Comparison of ENCODE assay signal across 8 cellular contexts in genomic region chr2:239824051-239824694, GRCh38.
DNase-seq lines count a peak whose midpoint lies in the region; ATAC-seq and TF ChIP-seq lines count a peak whose summit lies in the region.

No MANE protein-coding gene starts in this region.

- no peaks in the 10 kb centered on the region for H3K36me3 Mint-ChIP-seq in MCF 10A (ENCODE audit: insufficient read depth, unreplicated experiment)
- H3K36me3 Mint-ChIP-seq in naive thymus-derived CD4-positive, alpha-beta T cell, result no peaks in the 10 kb centered on the region
- no peaks in the 10 kb centered on the region for H3K36me3 Mint-ChIP-seq in activated T-cell treated with anti-CD3 and anti-CD28 coated beads, Interleukin-2, amount 50 U/mL, for 72 hours (ENCODE audit: insufficient read depth in 2 of 2)

- H3K9me3 ChIP-seq in DND-41 (ENCODE audit: insufficient read depth, low read length, severe bottlenecking), result no peaks in the 10 kb centered on the region
- no peaks in the 10 kb centered on the region for H3K9me3 ChIP-seq in naive thymus-derived CD4-positive, alpha-beta T cell (ENCODE audit: control insufficient read depth in 2 of 3, low read length in 3 of 3)

- H3K9me3 Mint-ChIP-seq in MCF 10A (ENCODE audit: unreplicated experiment), result no peaks in the 10 kb centered on the region
- H3K9me3 Mint-ChIP-seq in naive thymus-derived CD4-positive, alpha-beta T cell, result peaks cover 0 to 2% (median 0%) of the 10 kb centered on the region in 11 donors
- no peaks in the 10 kb centered on the region for H3K9me3 Mint-ChIP-seq in activated T-cell treated with anti-CD3 and anti-CD28 coated beads, Interleukin-2, amount 50 U/mL, for 72 hours

- H3K79me2 ChIP-seq in DND-41 (ENCODE audit: insufficient read depth, low read length), result no peaks in the 10 kb centered on the region

- no peaks in the 10 kb centered on the region for H3K27me3 ChIP-seq in DND-41 (ENCODE audit: insufficient read depth, low read length, poor library complexity)
- H3K27me3 ChIP-seq in naive thymus-derived CD4-positive, alpha-beta T cell (ENCODE audit: control insufficient read depth in 2 of 2, insufficient read depth in 2 of 2, low read length in 2 of 2), result no peaks in the 10 kb centered on the region

- no peaks in the 10 kb centered on the region for H3K36me3 ChIP-seq in DND-41 (ENCODE audit: insufficient read depth, low read length)
- H3K36me3 ChIP-seq in naive thymus-derived CD4-positive, alpha-beta T cell (ENCODE audit: control insufficient read depth in 2 of 3, insufficient read depth in 3 of 3, low read length in 3 of 3), result no peaks in the 10 kb centered on the region

- TF ChIP-seq CTCF in DND-41 (IDR thresholded peaks at IDR 0.05; ENCODE audit: borderline replicate concordance, extremely low read depth, low read length, poor library complexity, severe bottlenecking), result peak; percentile 62
- TF ChIP-seq CTCF in MCF 10A (IDR thresholded peaks at IDR 0.05; ENCODE audit: unreplicated experiment), result peak; percentile 54

- H3K9ac ChIP-seq in DND-41 (ENCODE audit: low read depth, low read length), result no peak overlapping the region

- H3K27me3 Mint-ChIP-seq in MCF 10A (ENCODE audit: insufficient read depth, unreplicated experiment), result peaks cover 44% of the 10 kb centered on the region
- peaks cover 0 to 24% (median 5%) of the 10 kb centered on the region in 5 donors for H3K27me3 Mint-ChIP-seq in naive thymus-derived CD4-positive, alpha-beta T cell
- no peaks in the 10 kb centered on the region for H3K27me3 Mint-ChIP-seq in activated T-cell treated with anti-CD3 and anti-CD28 coated beads, Interleukin-2, amount 50 U/mL, for 72 hours (ENCODE audit: low read depth)

- CTCF ChIA-PET in MCF 10A (lab: Yijun Ruan, JAX), result interaction anchor here (0.6 to 3.1 kb wide), 13 partner anchors 9 to 708 kb away, joined by 3 to 26 read pairs (median 4); no protein-coding TSS in a partner anchor
- CTCF ChIA-PET in naive thymus-derived CD4-positive, alpha-beta T cell (lab: Charles Lee), result no interaction called here

- peak; percentile 62 for DNase-seq in DND-41
- peak; percentile 30 for DNase-seq in NCI-H1092 (lab: John Stamatoyannopoulos, UW)
- peak; percentile 89 for DNase-seq in MCF 10A (ENCODE audit: unreplicated experiment)
- peak in 1 of 9 donors; percentile 3 for DNase-seq in naive thymus-derived CD4-positive, alpha-beta T cell
- DNase-seq in activated T-cell treated with anti-CD3 and anti-CD28 coated beads, Interleukin-2, amount 50 U/mL, for 72 hours, result no peak

- no peak overlapping the region for H2AFZ ChIP-seq in DND-41 (ENCODE audit: low read depth, low read length)

- ATAC-seq in DND-41 (ENCODE audit: insufficient read depth, low read depth), result peak; percentile 66
- ATAC-seq in naive thymus-derived CD4-positive, alpha-beta T cell, result peak; percentile 26
- no peak for ATAC-seq in HG02938 (IDR thresholded peaks at IDR 0.05; ENCODE audit: unreplicated experiment)
- ATAC-seq in GM21786 (IDR thresholded peaks at IDR 0.05; ENCODE audit: unreplicated experiment), result no peak
- no peak for ATAC-seq in GM19328 (IDR thresholded peaks at IDR 0.05; ENCODE audit: unreplicated experiment)
- no peak for ATAC-seq in activated T-cell treated with anti-CD3 and anti-CD28 coated beads, Interleukin-2, amount 50 U/mL, for 72 hours (replicated peaks in 1 of 2)

- no TSS peak for BruUV-seq in MCF 10A (replicated peaks; lab: Mats Ljungman, UMichigan)

- no peak overlapping the region for H3K27ac Mint-ChIP-seq in MCF 10A (ENCODE audit: low read depth, unreplicated experiment)
- no peak overlapping the region for H3K27ac Mint-ChIP-seq in naive thymus-derived CD4-positive, alpha-beta T cell
- H3K27ac Mint-ChIP-seq in activated T-cell treated with anti-CD3 and anti-CD28 coated beads, Interleukin-2, amount 50 U/mL, for 72 hours, result no peak overlapping the region

- intact Hi-C loops in MCF 10A (cut with micrococcal nuclease), result loop anchor here (1.0 kb wide), 1 partner anchor 58 kb away; no protein-coding TSS in a partner anchor
- intact Hi-C loops in naive thymus-derived CD4-positive, alpha-beta T cell (cut with micrococcal nuclease), result no loop called here

- no peak overlapping the region for H3K4me3 Mint-ChIP-seq in MCF 10A (ENCODE audit: unreplicated experiment)
- H3K4me3 Mint-ChIP-seq in naive thymus-derived CD4-positive, alpha-beta T cell, result no peak overlapping the region
- no peak overlapping the region for H3K4me3 Mint-ChIP-seq in activated T-cell treated with anti-CD3 and anti-CD28 coated beads, Interleukin-2, amount 50 U/mL, for 72 hours

- H3K27ac ChIP-seq in DND-41 (ENCODE audit: low read length), result peak overlapping the region; percentile 4; the same call in 1 of the 2 replicates
- no peak overlapping the region for H3K27ac ChIP-seq in naive thymus-derived CD4-positive, alpha-beta T cell (ENCODE audit: low read depth, low read length)

- POLR2A ChIA-PET in MCF 10A (lab: Yijun Ruan, JAX), result interaction anchor here (0.5 to 0.7 kb wide), 2 partner anchors 20 to 103 kb away, joined by 3 read pairs; no protein-coding TSS in a partner anchor
- POLR2A ChIA-PET in naive thymus-derived CD4-positive, alpha-beta T cell (lab: Charles Lee), result no interaction called here

- peaks cover 17% of the 10 kb centered on the region for H3K4me1 ChIP-seq in DND-41 (ENCODE audit: insufficient read depth, low read length)
- H3K4me1 ChIP-seq in naive thymus-derived CD4-positive, alpha-beta T cell (ENCODE audit: control insufficient read depth in 2 of 2, insufficient read depth in 2 of 2, low read length in 2 of 2), result no peaks in the 10 kb centered on the region

- H3K4me1 Mint-ChIP-seq in MCF 10A (ENCODE audit: insufficient read depth, unreplicated experiment), result peaks cover 6% of the 10 kb centered on the region
- peaks cover 0 to 4% (median 0%) of the 10 kb centered on the region in 7 donors for H3K4me1 Mint-ChIP-seq in naive thymus-derived CD4-positive, alpha-beta T cell
- H3K4me1 Mint-ChIP-seq in activated T-cell treated with anti-CD3 and anti-CD28 coated beads, Interleukin-2, amount 50 U/mL, for 72 hours (ENCODE audit: low read depth), result peaks cover 13% of the 10 kb centered on the region

- H4K20me1 ChIP-seq in DND-41 (ENCODE audit: insufficient read depth, low read length), result no peaks in the 10 kb centered on the region

- no peak overlapping the region for H3K4me3 ChIP-seq in DND-41 (ENCODE audit: low read depth in 1 of 2, low read length in 2 of 2)
- no peak overlapping the region for H3K4me3 ChIP-seq in naive thymus-derived CD4-positive, alpha-beta T cell (ENCODE audit: low read length)

- no peak overlapping the region for H3K4me2 ChIP-seq in DND-41 (ENCODE audit: insufficient read depth, low read length)

Comparison
In these comparisons a context has a peak if more than half of its experiments do, and no peak if none do; other contexts are left out.
1. ATAC-seq: peak in DND-41 (single experiment) and naive thymus-derived CD4-positive, alpha-beta T cell (single experiment); none in HG02938 (single experiment), GM21786 (single experiment), GM19328 (single experiment) and activated T-cell treated with anti-CD3 and anti-CD28 coated beads, Interleukin-2, amount 50 U/mL, for 72 hours (0 of 2).
2. DNase-seq: peak in DND-41 (single experiment), NCI-H1092 (single experiment) and MCF 10A (single experiment); none in activated T-cell treated with anti-CD3 and anti-CD28 coated beads, Interleukin-2, amount 50 U/mL, for 72 hours (0 of 2).